ENCODE assay signal across 25 cellular contexts in genomic region chr20:15346657-15347280, GRCh38.
"Had no signal": no experiment of that assay in that cellular context is flagged by ENCODE, and none has a peak within 500 bp of the region (broad histone marks: within the 10 kb centered on the region; RNA-seq: fewer than 3 reads in every experiment).

No MANE protein-coding gene starts in this region.

- H2AFZ ChIP-seq: neural progenitor cell had no signal

- H3K27ac Mint-ChIP-seq: naive thymus-derived CD4-positive, alpha-beta T cell; nephron; stimulated activated effector memory CD8-positive, alpha-beta T cell treated with anti-CD3 and anti-CD28 coated beads, Interleukin-12 subunit alpha, Interleukin-12 subunit beta, amount 100 ng/mL, for 72 hours had no signal

- H3K4me3 Mint-ChIP-seq: naive thymus-derived CD4-positive, alpha-beta T cell; nephron; neural progenitor cell; stimulated activated effector memory CD8-positive, alpha-beta T cell treated with anti-CD3 and anti-CD28 coated beads, Interleukin-12 subunit alpha, Interleukin-12 subunit beta, amount 100 ng/mL, for 72 hours had no signal

- H3K27me3 ChIP-seq: dorsolateral prefrontal cortex, left lung, neural progenitor cell, right atrium auricular region, sigmoid colon, stomach, thyroid gland, vagina had no signal

- H3K9ac ChIP-seq: neural progenitor cell had no signal

- DNase-seq: dorsolateral prefrontal cortex; effector CD4-positive, alpha-beta T cell; hypothalamus; kidney; left cardiac atrium; left lung; mesendoderm; midbrain; naive thymus-derived CD4-positive, alpha-beta T cell; sigmoid colon; stimulated activated CD4-positive, alpha-beta T cell treated with anti-CD3 and anti-CD28 coated beads, Interleukin-2, amount 100 ng/mL, for 24 hours; stimulated activated CD4-positive, alpha-beta T cell treated with anti-CD3 and anti-CD28 coated beads, Interleukin-4, amount 100 ng/mL, for 24 hours; stimulated activated naive CD4-positive, alpha-beta T cell treated with Interleukin-2 at 50 U/mL for 16 hours; stomach; thyroid gland; trophoblast cell had no signal

- H3K36me3 ChIP-seq: left lung, prostate gland, right atrium auricular region, sigmoid colon, stomach, thyroid gland, vagina had no signal

- H3K4me1 ChIP-seq: left lung, neural progenitor cell, prostate gland, right atrium auricular region, sigmoid colon, stomach, thyroid gland, vagina had no signal

- H3K9me3 ChIP-seq: left lung, prostate gland, right atrium auricular region, sigmoid colon, stomach, thyroid gland, vagina had no signal

- H3K27me3 Mint-ChIP-seq: naive thymus-derived CD4-positive, alpha-beta T cell had no signal

- H3K36me3 Mint-ChIP-seq: neural progenitor cell; stimulated activated effector memory CD8-positive, alpha-beta T cell treated with anti-CD3 and anti-CD28 coated beads, Interleukin-12 subunit alpha, Interleukin-12 subunit beta, amount 100 ng/mL, for 72 hours had no signal

- H3K4me3 ChIP-seq: dorsolateral prefrontal cortex, left lung, neural progenitor cell, prostate gland, right atrium auricular region, sigmoid colon, stomach, thyroid gland, vagina had no signal

- H3K27ac ChIP-seq: dorsolateral prefrontal cortex, epithelial cell of prostate, left lung, neural progenitor cell, prostate gland, right atrium auricular region, sigmoid colon, stomach, thyroid gland, vagina had no signal

- H3K4me1 Mint-ChIP-seq: neural progenitor cell; stimulated activated effector memory CD8-positive, alpha-beta T cell treated with anti-CD3 and anti-CD28 coated beads, Interleukin-12 subunit alpha, Interleukin-12 subunit beta, amount 100 ng/mL, for 72 hours had no signal

- FAIRE-seq: colon, frontal cortex, kidney had no signal

- H3K4me2 ChIP-seq: neural progenitor cell had no signal
